Comparison of ENCODE assay signal across 29 cellular contexts in genomic region chr7:45176886-45177731, GRCh38. TPM values are rescaled to one million over a fixed set of nuclear protein-coding genes. Genes with fewer than 3 reads are reported as not detected.
DNase-seq lines count a peak whose midpoint lies in the region; ATAC-seq, FAIRE-seq and TF ChIP-seq lines count a peak whose summit lies in the region.
"Had no signal": no experiment of that assay in that cellular context is flagged by ENCODE, and none has a peak within 500 bp of the region (broad histone marks: within the 10 kb centered on the region; RNA-seq: fewer than 3 reads in every experiment).

No MANE protein-coding gene starts in this region.

- POLR2A ChIA-PET in activated naive CD8-positive, alpha-beta T cell treated with anti-CD3 and anti-CD28 coated beads, Interleukin-2, amount 10 ng/mL, durations not matched to agents 7 days and 5 days (lab: Charles Lee): no interaction called here

- DNase-seq in activated naive CD8-positive, alpha-beta T cell treated with anti-CD3 and anti-CD28 coated beads, Interleukin-2, amount 10 ng/mL, durations not matched to agents 7 days and 5 days: peak; percentile 22
- DNase-seq in activated naive CD8-positive, alpha-beta T cell treated with anti-CD3 and anti-CD28 coated beads, Interleukin-2, amount 50 U/mL, for 24 hours: no peak
- DNase-seq in RWPE2 (ENCODE audit: low spot score): peak; percentile 29
- peak; percentile 27 for DNase-seq in lower lobe of right lung
- DNase-seq in urothelium cell line (ENCODE audit: low spot score): no peak
- no peak for DNase-seq in mesothelial cell of epicardium (ENCODE audit: low spot score in 2 of 2, unreplicated experiment in 2 of 2)
- no peak for DNase-seq in DMS 273 (lab: John Stamatoyannopoulos, UW; ENCODE audit: unreplicated experiment)
- DNase-seq: activated CD4-positive, alpha-beta T cell treated with anti-CD3 and anti-CD28 coated beads, Interleukin-2, amount 50 U/mL, for 1 hour; BE2C; central memory CD4-positive, alpha-beta T cell; foreskin melanocyte; HFFc6; NCI-H146; NCI-H774; nephron progenitor cell; stimulated activated CD4-positive, alpha-beta T cell treated with anti-CD3 and anti-CD28 coated beads, Interleukin-1b, Interleukin-23, amount 100 ng/mL, for 48 hours; stimulated activated naive CD4-positive, alpha-beta T cell treated with Interleukin-2 at 50 U/mL for 16 hours; T-cell; WERI-Rb-1 had no signal

- no peak overlapping the region for H3K4me3 ChIP-seq in RWPE2 (ENCODE audit: severe bottlenecking)
- H3K4me3 ChIP-seq in lower lobe of right lung: no peak overlapping the region
- H3K4me3 ChIP-seq: GM12878, GM23338, heart left ventricle, ovary, smooth muscle cell, thoracic aorta, vagina had no signal

- no peaks in the 10 kb centered on the region for H3K27me3 Mint-ChIP-seq in activated naive CD8-positive, alpha-beta T cell treated with anti-CD3 and anti-CD28 coated beads, Interleukin-2, amount 10 ng/mL, durations not matched to agents 7 days and 5 days
- peaks cover 16% of the 10 kb centered on the region for H3K27me3 Mint-ChIP-seq in activated naive CD8-positive, alpha-beta T cell treated with anti-CD3 and anti-CD28 coated beads, Interleukin-2, amount 50 U/mL, for 24 hours
- H3K27me3 Mint-ChIP-seq in mesothelial cell of epicardium (ENCODE audit: low read depth): peaks cover 50% of the 10 kb centered on the region

- H3K4me3 Mint-ChIP-seq in activated naive CD8-positive, alpha-beta T cell treated with anti-CD3 and anti-CD28 coated beads, Interleukin-2, amount 10 ng/mL, durations not matched to agents 7 days and 5 days: no peak overlapping the region
- H3K4me3 Mint-ChIP-seq in activated naive CD8-positive, alpha-beta T cell treated with anti-CD3 and anti-CD28 coated beads, Interleukin-2, amount 50 U/mL, for 24 hours: no peak overlapping the region
- no peak overlapping the region for H3K4me3 Mint-ChIP-seq in mesothelial cell of epicardium
- H3K4me3 Mint-ChIP-seq: GM23338, HFFc6, nephron progenitor cell, T-cell had no signal

- H3K4me1 Mint-ChIP-seq in activated naive CD8-positive, alpha-beta T cell treated with anti-CD3 and anti-CD28 coated beads, Interleukin-2, amount 10 ng/mL, durations not matched to agents 7 days and 5 days: no peaks in the 10 kb centered on the region
- H3K4me1 Mint-ChIP-seq in activated naive CD8-positive, alpha-beta T cell treated with anti-CD3 and anti-CD28 coated beads, Interleukin-2, amount 50 U/mL, for 24 hours: no peaks in the 10 kb centered on the region
- H3K4me1 Mint-ChIP-seq in mesothelial cell of epicardium: no peaks in the 10 kb centered on the region
- H3K4me1 Mint-ChIP-seq: GM23338, nephron progenitor cell had no signal

- no peak overlapping the region for H3K27ac ChIP-seq in RWPE2 (ENCODE audit: poor library complexity, severe bottlenecking)
- H3K27ac ChIP-seq in lower lobe of right lung: no peak overlapping the region
- H3K27ac ChIP-seq: heart left ventricle, ovary, thoracic aorta, vagina, WERI-Rb-1 had no signal

- H3K27me3 ChIP-seq in RWPE2 (ENCODE audit: insufficient read depth, poor library complexity, severe bottlenecking) (peaks cover 2% of the 10 kb centered on the region), lower lobe of right lung (ENCODE audit: low read depth) (no peaks in the 10 kb centered on the region)
- H3K27me3 ChIP-seq: BE2C, heart left ventricle, ovary, vagina had no signal

- no peaks in the 10 kb centered on the region for H3K9me3 Mint-ChIP-seq in activated naive CD8-positive, alpha-beta T cell treated with anti-CD3 and anti-CD28 coated beads, Interleukin-2, amount 10 ng/mL, durations not matched to agents 7 days and 5 days
- no peaks in the 10 kb centered on the region for H3K9me3 Mint-ChIP-seq in activated naive CD8-positive, alpha-beta T cell treated with anti-CD3 and anti-CD28 coated beads, Interleukin-2, amount 50 U/mL, for 24 hours
- no peaks in the 10 kb centered on the region for H3K9me3 Mint-ChIP-seq in mesothelial cell of epicardium
- H3K9me3 Mint-ChIP-seq: GM23338, HFFc6, nephron progenitor cell, T-cell had no signal

- H3K27ac Mint-ChIP-seq in activated naive CD8-positive, alpha-beta T cell treated with anti-CD3 and anti-CD28 coated beads, Interleukin-2, amount 10 ng/mL, durations not matched to agents 7 days and 5 days: no peak overlapping the region
- H3K27ac Mint-ChIP-seq in activated naive CD8-positive, alpha-beta T cell treated with anti-CD3 and anti-CD28 coated beads, Interleukin-2, amount 50 U/mL, for 24 hours: no peak overlapping the region
- no peak overlapping the region for H3K27ac Mint-ChIP-seq in mesothelial cell of epicardium
- H3K27ac Mint-ChIP-seq: GM23338, HFFc6, nephron progenitor cell, T-cell had no signal

- no peak for TF ChIP-seq CTCF in RWPE2 (IDR thresholded peaks at IDR 0.05; ENCODE audit: poor library complexity, severe bottlenecking)
- no peak for TF ChIP-seq CTCF in lower lobe of right lung (IDR thresholded peaks at IDR 0.05)
- no peak for TF ChIP-seq CTCF in mesothelial cell of epicardium (IDR thresholded peaks at IDR 0.05; ENCODE audit: unreplicated experiment)

- intact Hi-C loops in lower lobe of right lung (cut with DNase I): no loop called here

- H3K9me3 ChIP-seq in RWPE2 (ENCODE audit: severe bottlenecking) (no peaks in the 10 kb centered on the region), lower lobe of right lung (no peaks in the 10 kb centered on the region)
- H3K9me3 ChIP-seq: BE2C, heart left ventricle, ovary, thoracic aorta, vagina had no signal

- H3K36me3 ChIP-seq in RWPE2 (ENCODE audit: low read depth) (no peaks in the 10 kb centered on the region), lower lobe of right lung (no peaks in the 10 kb centered on the region)
- H3K36me3 ChIP-seq: BE2C, heart left ventricle, ovary, thoracic aorta, vagina, WERI-Rb-1 had no signal

- FAIRE-seq in urothelium cell line (lab: Jason Lieb, UNC): peak; percentile 53
- FAIRE-seq: GM12878, RCC 7860 had no signal

- ATAC-seq in activated naive CD8-positive, alpha-beta T cell treated with anti-CD3 and anti-CD28 coated beads, Interleukin-2, amount 10 ng/mL, durations not matched to agents 7 days and 5 days (ENCODE audit: low read depth): no peak
- ATAC-seq in activated naive CD8-positive, alpha-beta T cell treated with anti-CD3 and anti-CD28 coated beads, Interleukin-2, amount 50 U/mL, for 24 hours: no peak
- ATAC-seq in RWPE2 (ENCODE audit: low read depth): no peak
- no peak for ATAC-seq in lower lobe of right lung
- ATAC-seq: GM12878, T-cell had no signal

- H3K36me3 Mint-ChIP-seq in activated naive CD8-positive, alpha-beta T cell treated with anti-CD3 and anti-CD28 coated beads, Interleukin-2, amount 10 ng/mL, durations not matched to agents 7 days and 5 days: no peaks in the 10 kb centered on the region
- no peaks in the 10 kb centered on the region for H3K36me3 Mint-ChIP-seq in activated naive CD8-positive, alpha-beta T cell treated with anti-CD3 and anti-CD28 coated beads, Interleukin-2, amount 50 U/mL, for 24 hours (ENCODE audit: low read depth)
- no peaks in the 10 kb centered on the region for H3K36me3 Mint-ChIP-seq in mesothelial cell of epicardium
- H3K36me3 Mint-ChIP-seq: T-cell had no signal

- no peaks in the 10 kb centered on the region for H3K4me1 ChIP-seq in RWPE2 (ENCODE audit: insufficient read depth, poor library complexity, severe bottlenecking)
- H3K4me1 ChIP-seq in lower lobe of right lung: peaks cover 1% of the 10 kb centered on the region
- H3K4me1 ChIP-seq: BE2C, vagina had no signal

RNA-seq across cellular contexts. Expression of gene RAMP3, which starts 19.5 kb away (rescaled TPM):
- total RNA-seq in activated naive CD8-positive, alpha-beta T cell treated with anti-CD3 and anti-CD28 coated beads, Interleukin-2, amount 10 ng/mL, durations not matched to agents 7 days and 5 days: not detected
- total RNA-seq in lower lobe of right lung (183 TPM), mesothelial cell of epicardium (not detected in 3 replicates)
- total RNA-seq: GM12878, HFFc6, kidney epithelial cell, SK-MEL-5, smooth muscle cell had no signal

Comparison
In these comparisons a context has a peak if more than half of its experiments do, and no peak if none do; other contexts are left out.
1. DNase-seq: peak in activated naive CD8-positive, alpha-beta T cell treated with anti-CD3 and anti-CD28 coated beads, Interleukin-2, amount 10 ng/mL, durations not matched to agents 7 days and 5 days (single experiment), RWPE2 (single experiment) and lower lobe of right lung (single experiment); none in activated naive CD8-positive, alpha-beta T cell treated with anti-CD3 and anti-CD28 coated beads, Interleukin-2, amount 50 U/mL, for 24 hours (single experiment), urothelium cell line (single experiment), mesothelial cell of epicardium (0 of 2) and DMS 273 (single experiment).
2. RNA of gene RAMP3, which starts 19.5 kb away (total RNA-seq): 183 TPM in lower lobe of right lung (single experiment); not detected in activated naive CD8-positive, alpha-beta T cell treated with anti-CD3 and anti-CD28 coated beads, Interleukin-2, amount 10 ng/mL, durations not matched to agents 7 days and 5 days and not detected in mesothelial cell of epicardium; every median in the first group is over 100 times any median in the second.